Comparison of ENCODE assay signal across 23 cellular contexts in the genomic region with DNA sequence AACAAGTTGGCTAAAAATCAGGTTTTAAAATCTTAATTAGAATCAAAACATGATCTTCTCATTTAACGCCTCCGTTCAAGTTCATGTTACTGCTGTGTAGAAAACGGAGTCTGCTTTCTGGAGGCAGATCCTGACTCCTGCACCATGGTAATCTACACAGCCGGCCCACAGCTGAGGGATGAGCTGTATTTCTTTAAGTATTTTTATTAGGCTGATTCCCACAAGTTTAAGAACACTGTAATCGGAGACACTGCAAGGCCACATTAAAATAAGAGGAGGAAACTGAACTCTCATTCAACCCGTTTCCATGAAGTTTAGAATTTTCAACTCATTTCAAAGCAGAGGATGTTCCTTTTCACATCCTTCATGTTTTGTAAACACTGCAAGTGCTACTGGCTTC.
DNase-seq lines count a peak whose midpoint lies in the region; FAIRE-seq and TF ChIP-seq lines count a peak whose summit lies in the region.
"Had no signal": no experiment of that assay in that cellular context is flagged by ENCODE, and none has a peak within 500 bp of the region (broad histone marks: within the 10 kb centered on the region; RNA-seq: fewer than 3 reads in every experiment).

No MANE protein-coding gene starts in this region.

- H3K36me3 Mint-ChIP-seq in astrocyte (ENCODE audit: low read depth, unreplicated experiment): no peaks in the 10 kb centered on the region
- H3K36me3 Mint-ChIP-seq: activated CD4-positive, alpha-beta memory T cell treated with anti-CD3 and anti-CD28 coated beads for 36 hours; natural killer cell treated with Interleukin-12 subunit alpha and Interleukin-12 subunit beta and Interleukin-15 and Interleukin-18, amount 100 ng/mL, for 72 hours; stimulated activated effector memory CD8-positive, alpha-beta T cell treated with anti-CD3 and anti-CD28 coated beads, Interleukin-12 subunit alpha, Interleukin-12 subunit beta, amount 100 ng/mL, for 72 hours; WTC11 had no signal

- H3K9me3 Mint-ChIP-seq in astrocyte (ENCODE audit: unreplicated experiment): no peaks in the 10 kb centered on the region
- H3K9me3 Mint-ChIP-seq: activated CD4-positive, alpha-beta memory T cell treated with anti-CD3 and anti-CD28 coated beads for 36 hours; WTC11 had no signal

- peaks cover 20% of the 10 kb centered on the region for H3K4me1 ChIP-seq in astrocyte (ENCODE audit: insufficient read depth, low read length)
- H3K4me1 ChIP-seq: parathyroid adenoma, right lobe of liver had no signal

- no peaks in the 10 kb centered on the region for H3K9me3 ChIP-seq in astrocyte (ENCODE audit: insufficient read depth, low read depth, low read length)
- H3K9me3 ChIP-seq: gastroesophageal sphincter, right lobe of liver, suprapubic skin had no signal

- no peak overlapping the region for H2AFZ ChIP-seq in astrocyte (ENCODE audit: low read depth, low read length)
- H2AFZ ChIP-seq: parathyroid adenoma had no signal

- peak; percentile 4 for DNase-seq in ELR (ENCODE audit: low read depth)
- DNase-seq in astrocyte (ENCODE audit: low read depth): no peak
- DNase-seq in foreskin fibroblast: peak; percentile 65 to 83
- DNase-seq in skeletal muscle cell (ENCODE audit: low read depth): peak; percentile 53
- DNase-seq in occipital lobe (lab: John Stamatoyannopoulos, UW): no peak
- DNase-seq in MV-4-11 (lab: John Stamatoyannopoulos, UW): no peak
- DNase-seq in SHP77 treated with DMSO at 0.1 percent for 48 hours (lab: John Stamatoyannopoulos, UW): no peak
- DNase-seq in NCI-H1105 (lab: John Stamatoyannopoulos, UW): no peak
- DNase-seq: activated CD4-positive, alpha-beta memory T cell treated with anti-CD3 and anti-CD28 coated beads for 36 hours; activated gamma-delta T cell treated with Interleukin-2 at 50 U/mL for 16 hours; CD4-positive, alpha-beta T cell; central memory CD4-positive, alpha-beta T cell; DMS 273 treated with DMSO at 0.1 percent for 48 hours; NCI-H1417 treated with DMSO at 0.1 percent for 48 hours; NCI-H524 treated with DMSO at 0.1 percent for 48 hours; right lobe of liver; stimulated activated CD4-positive, alpha-beta T cell treated with anti-CD3 and anti-CD28 coated beads, Interleukin-1b, Interleukin-23, amount 100 ng/mL, for 48 hours had no signal

- peak overlapping the region; percentile 47 for H3K27ac Mint-ChIP-seq in astrocyte (ENCODE audit: unreplicated experiment)
- H3K27ac Mint-ChIP-seq: activated CD4-positive, alpha-beta memory T cell treated with anti-CD3 and anti-CD28 coated beads for 36 hours; CD4-positive, alpha-beta T cell; natural killer cell treated with Interleukin-12 subunit alpha and Interleukin-12 subunit beta and Interleukin-15 and Interleukin-18, amount 100 ng/mL, for 72 hours; stimulated activated effector memory CD8-positive, alpha-beta T cell treated with anti-CD3 and anti-CD28 coated beads, Interleukin-12 subunit alpha, Interleukin-12 subunit beta, amount 100 ng/mL, for 72 hours; WTC11 had no signal

- no peaks in the 10 kb centered on the region for H3K79me2 ChIP-seq in astrocyte (ENCODE audit: insufficient read depth, low read length)
- H3K79me2 ChIP-seq: parathyroid adenoma had no signal

- H3K9ac ChIP-seq in astrocyte (ENCODE audit: low read length): no peak overlapping the region
- H3K9ac ChIP-seq: parathyroid adenoma had no signal

- TF ChIP-seq CTCF in astrocyte (IDR thresholded peaks at IDR 0.05; ENCODE audit: insufficient read depth, low read depth, low read length) (no peak), foreskin fibroblast (IDR thresholded peaks at IDR 0.05; ENCODE audit: low read depth, low read length) (no peak)

- no peaks in the 10 kb centered on the region for H3K36me3 ChIP-seq in astrocyte (ENCODE audit: insufficient read depth, low read length)
- H3K36me3 ChIP-seq: gastroesophageal sphincter, right lobe of liver, suprapubic skin had no signal

- no peak overlapping the region for H3K4me3 ChIP-seq in astrocyte (ENCODE audit: insufficient read depth, low read depth, low read length)
- no peak overlapping the region for H3K4me3 ChIP-seq in foreskin fibroblast (ENCODE audit: low read depth in 1 of 2, low read length in 2 of 2)
- no peak overlapping the region for H3K4me3 ChIP-seq in skeletal muscle cell (ENCODE audit: low read depth, low read length)
- H3K4me3 ChIP-seq: gastroesophageal sphincter, right lobe of liver, suprapubic skin had no signal

- H3K27me3 ChIP-seq in astrocyte (ENCODE audit: insufficient read depth, low read length): no peaks in the 10 kb centered on the region
- H3K27me3 ChIP-seq: gastroesophageal sphincter, right lobe of liver, suprapubic skin had no signal

- H3K4me2 ChIP-seq in astrocyte (ENCODE audit: low read length): no peak overlapping the region

- peaks cover 22% of the 10 kb centered on the region for H3K4me1 Mint-ChIP-seq in astrocyte (ENCODE audit: low read depth, unreplicated experiment)
- H3K4me1 Mint-ChIP-seq: stimulated activated effector memory CD8-positive, alpha-beta T cell treated with anti-CD3 and anti-CD28 coated beads, Interleukin-12 subunit alpha, Interleukin-12 subunit beta, amount 100 ng/mL, for 72 hours had no signal

- H3K27me3 Mint-ChIP-seq in astrocyte (ENCODE audit: low read depth, unreplicated experiment): no peaks in the 10 kb centered on the region
- H3K27me3 Mint-ChIP-seq: activated CD4-positive, alpha-beta memory T cell treated with anti-CD3 and anti-CD28 coated beads for 36 hours; CD4-positive, alpha-beta T cell; natural killer cell treated with Interleukin-12 subunit alpha and Interleukin-12 subunit beta and Interleukin-15 and Interleukin-18, amount 100 ng/mL, for 72 hours had no signal

- no peak overlapping the region for H3K27ac ChIP-seq in astrocyte (ENCODE audit: low read depth, low read length)
- H3K27ac ChIP-seq: parathyroid adenoma, right lobe of liver, suprapubic skin had no signal

- no peak overlapping the region for H3K4me3 Mint-ChIP-seq in astrocyte (ENCODE audit: unreplicated experiment)
- H3K4me3 Mint-ChIP-seq: activated CD4-positive, alpha-beta memory T cell treated with anti-CD3 and anti-CD28 coated beads for 36 hours; CD4-positive, alpha-beta T cell; natural killer cell treated with Interleukin-12 subunit alpha and Interleukin-12 subunit beta and Interleukin-15 and Interleukin-18, amount 100 ng/mL, for 72 hours; stimulated activated effector memory CD8-positive, alpha-beta T cell treated with anti-CD3 and anti-CD28 coated beads, Interleukin-12 subunit alpha, Interleukin-12 subunit beta, amount 100 ng/mL, for 72 hours; WTC11 had no signal

- FAIRE-seq in astrocyte (lab: Jason Lieb, UNC): no peak

- H4K20me1 ChIP-seq in astrocyte (ENCODE audit: insufficient read depth, low read length): no peaks in the 10 kb centered on the region

Comparison
In these comparisons a context has a peak if more than half of its experiments do, and no peak if none do; other contexts are left out.
1. DNase-seq: peak in ELR (single experiment), foreskin fibroblast (2 of 2) and skeletal muscle cell (single experiment); none in astrocyte (single experiment), occipital lobe (single experiment), MV-4-11 (single experiment), SHP77 treated with DMSO at 0.1 percent for 48 hours (single experiment) and NCI-H1105 (single experiment).